In the genomic region with DNA sequence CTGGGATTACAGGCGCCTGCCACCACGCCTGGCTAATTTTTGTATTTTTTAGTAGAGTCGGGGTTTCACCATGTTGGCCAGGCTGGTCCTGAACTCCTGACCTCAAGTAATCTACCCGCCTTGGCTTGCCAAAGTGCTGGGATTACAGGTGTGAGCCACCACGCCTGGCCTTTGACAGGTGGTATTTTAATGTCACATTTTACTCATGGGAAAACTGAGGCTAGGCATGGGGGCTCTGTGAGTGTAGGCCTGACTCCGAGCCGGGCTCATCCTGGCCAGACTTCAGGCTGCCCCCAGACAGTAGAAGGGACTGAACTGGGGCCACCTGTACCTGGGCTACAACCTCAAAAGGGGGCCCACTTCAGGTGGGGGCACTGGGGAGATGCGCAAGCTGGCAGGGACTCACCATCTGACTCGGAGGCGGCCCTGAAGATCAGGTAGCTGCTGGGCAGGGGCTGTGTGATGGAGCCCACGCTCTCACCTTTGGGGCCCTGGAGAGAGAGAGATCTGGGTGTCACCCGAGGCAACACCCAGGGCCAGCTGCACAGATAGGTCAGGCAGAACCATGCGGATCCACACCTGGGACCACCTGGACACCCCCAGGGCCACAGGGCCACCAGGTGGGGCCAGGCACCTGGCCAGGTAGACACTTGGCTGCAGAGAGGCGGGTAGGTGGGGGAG, we compare ENCODE assay signal across 12 cellular contexts.
"Had no signal": no experiment of that assay in that cellular context is flagged by ENCODE, and none has a peak within 500 bp of the region (broad histone marks: within the 10 kb centered on the region; RNA-seq: fewer than 3 reads in every experiment).

No MANE protein-coding gene starts in this region.

- H3K27ac ChIP-seq: dorsolateral prefrontal cortex, esophagus muscularis mucosa, parathyroid adenoma, thyroid gland had no signal

- H3K4me1 Mint-ChIP-seq: activated CD4-positive, alpha-beta T cell treated with anti-CD3 and anti-CD28 coated beads, Interleukin-2, amount 10 ng/mL, durations not matched to agents 7 days and 5 days; activated naive CD8-positive, alpha-beta T cell treated with anti-CD3 and anti-CD28 coated beads for 36 hours; mesothelial cell of epicardium had no signal

- H3K4me3 ChIP-seq: dorsolateral prefrontal cortex, esophagus muscularis mucosa, thyroid gland had no signal

- H3K4me3 Mint-ChIP-seq: activated CD4-positive, alpha-beta T cell treated with anti-CD3 and anti-CD28 coated beads, Interleukin-2, amount 10 ng/mL, durations not matched to agents 7 days and 5 days; activated naive CD8-positive, alpha-beta T cell treated with anti-CD3 and anti-CD28 coated beads for 36 hours; mesothelial cell of epicardium had no signal

- H3K27ac Mint-ChIP-seq: activated CD4-positive, alpha-beta T cell treated with anti-CD3 and anti-CD28 coated beads, Interleukin-2, amount 10 ng/mL, durations not matched to agents 7 days and 5 days; activated naive CD8-positive, alpha-beta T cell treated with anti-CD3 and anti-CD28 coated beads for 36 hours; mesothelial cell of epicardium had no signal

- H3K27me3 Mint-ChIP-seq: activated CD4-positive, alpha-beta T cell treated with anti-CD3 and anti-CD28 coated beads, Interleukin-2, amount 10 ng/mL, durations not matched to agents 7 days and 5 days; activated naive CD8-positive, alpha-beta T cell treated with anti-CD3 and anti-CD28 coated beads for 36 hours had no signal

- H3K27me3 ChIP-seq: dorsolateral prefrontal cortex, esophagus muscularis mucosa, thyroid gland had no signal

- H3K9me3 ChIP-seq: esophagus muscularis mucosa, thyroid gland had no signal

- DNase-seq: activated CD4-positive, alpha-beta T cell treated with anti-CD3 and anti-CD28 coated beads, Interleukin-2, amount 10 ng/mL, durations not matched to agents 7 days and 5 days; activated naive CD8-positive, alpha-beta T cell treated with anti-CD3 and anti-CD28 coated beads for 36 hours; activated T-cell treated with anti-CD3 and anti-CD28 coated beads for 4 hours; glutamatergic neuron; SK-N-SH; stimulated activated CD4-positive, alpha-beta T cell treated with anti-CD3 and anti-CD28 coated beads, Interleukin-4, amount 100 ng/mL, for 1 hour; T-helper 1 cell had no signal
